ENCODE assay signal across 11 cellular contexts in genomic region chr2:40431600-40431955, GRCh38. TPM values are rescaled to one million over a fixed set of nuclear protein-coding genes. Genes with fewer than 3 reads are reported as not detected.
DNase-seq lines count a peak whose midpoint lies in the region; ATAC-seq and TF ChIP-seq lines count a peak whose summit lies in the region.
"Had no signal": no experiment of that assay in that cellular context is flagged by ENCODE, and none has a peak within 500 bp of the region (broad histone marks: within the 10 kb centered on the region; RNA-seq: fewer than 3 reads in every experiment).

No MANE protein-coding gene starts in this region.

- intact Hi-C loops in mammary epithelial cell (cut with micrococcal nuclease), result loop anchor here (5.0 to 10.0 kb wide), 2 partner anchors 69 to 327 kb away; no protein-coding TSS in a partner anchor

- no peak overlapping the region for H3K14ac ChIP-seq in mesenchymal stem cell (ENCODE audit: low read length in 2 of 2)

- no peak overlapping the region for H3K4ac ChIP-seq in mesenchymal stem cell (ENCODE audit: low read depth in 1 of 2, low read length in 2 of 2)

- TF ChIP-seq CTCF in mammary epithelial cell (conservative IDR thresholded peaks at IDR 0.05 in 1 of 2, IDR thresholded peaks at IDR 0.05 in 1 of 2; ENCODE audit: extremely low read depth in 1 of 2, insufficient read depth in 1 of 2, low read depth in 1 of 2, low read length in 2 of 2), result peak in 1 of 2 donors; percentile 0

- no peak overlapping the region for H3K18ac ChIP-seq in mesenchymal stem cell (ENCODE audit: low read depth in 1 of 2, low read length in 2 of 2)

- peaks cover 17% of the 10 kb centered on the region for H3K79me1 ChIP-seq in mesenchymal stem cell (replicated peaks; ENCODE audit: low read length, poor library complexity, severe bottlenecking)

- peak; percentile 52 for DNase-seq in A172 (ENCODE audit: low spot score)
- DNase-seq in M059J (ENCODE audit: low read depth), result peak; percentile 59
- DNase-seq in mammary epithelial cell, result peak; percentile 67
- peak; percentile 65 for DNase-seq in mesenchymal stem cell
- DNase-seq in CD8-positive, alpha-beta memory T cell, result no peak
- no peak for DNase-seq in SW 1271 (lab: John Stamatoyannopoulos, UW)
- DNase-seq: activated CD8-positive, alpha-beta T cell treated with anti-CD3 and anti-CD28 coated beads, Interleukin-2, amount 10 ng/mL, durations not matched to agents 7 days and 5 days had no signal

- no TSS peak for BruUV-seq in mammary epithelial cell (replicated peaks; lab: Mats Ljungman, UMichigan)

- no peak overlapping the region for H3K4me3 Mint-ChIP-seq in CD8-positive, alpha-beta memory T cell
- H3K4me3 Mint-ChIP-seq: activated CD8-positive, alpha-beta T cell treated with anti-CD3 and anti-CD28 coated beads, Interleukin-2, amount 10 ng/mL, durations not matched to agents 7 days and 5 days; brain; stimulated activated naive CD8-positive, alpha-beta T cell treated with anti-CD3 and anti-CD28 coated beads, Interleukin-15, Interleukin-2, amounts not matched to agents 100 ng/mL and 50 ng/mL, for 24 hours had no signal

- H3K36me3 Mint-ChIP-seq in CD8-positive, alpha-beta memory T cell, result no peaks in the 10 kb centered on the region

- no peaks in the 10 kb centered on the region for H3K27me3 ChIP-seq in mammary epithelial cell (ENCODE audit: insufficient read depth, low read length)
- no peaks in the 10 kb centered on the region for H3K27me3 ChIP-seq in mesenchymal stem cell (ENCODE audit: control insufficient read depth in 1 of 2, insufficient read depth in 1 of 2, low read length in 2 of 2)
- H3K27me3 ChIP-seq in CD8-positive, alpha-beta memory T cell (ENCODE audit: insufficient read depth, low read length, poor library complexity, severe bottlenecking), result no peaks in the 10 kb centered on the region

- peaks cover 2% of the 10 kb centered on the region for H3K36me3 ChIP-seq in mammary epithelial cell (ENCODE audit: insufficient read depth, low read length)
- peaks cover 0 to 3% of the 10 kb centered on the region in 2 experiments for H3K36me3 ChIP-seq in mesenchymal stem cell (ENCODE audit: control insufficient read depth in 1 of 2, insufficient read depth in 2 of 2, low read depth in 1 of 2, low read length in 2 of 2)
- no peaks in the 10 kb centered on the region for H3K36me3 ChIP-seq in CD8-positive, alpha-beta memory T cell (ENCODE audit: insufficient read depth, low read length)

- H2AFZ ChIP-seq in mammary epithelial cell (ENCODE audit: low read depth, low read length) (peak overlapping the region; percentile 55), mesenchymal stem cell (ENCODE audit: low read depth, low read length) (no peak overlapping the region)

- H4K8ac ChIP-seq in mesenchymal stem cell (ENCODE audit: low read length), result no peak overlapping the region

- dilution Hi-C loops in mammary epithelial cell (cut with HindIII; ENCODE audit: low sequenced_read_pairs), result no loop called here

- peak overlapping the region in 1 of 2 experiments; percentile 9 for H3K23ac ChIP-seq in mesenchymal stem cell (ENCODE audit: low read length in 2 of 2)

- WGBS in mammary epithelial cell (ENCODE audit: low coverage, missing lambda C conversion rate), result 31% methylated on average over 2 of the region's 3 CpGs
- WGBS in mesenchymal stem cell, result 77% methylated on average over 2 of the region's 3 CpGs

- H3K9me3 ChIP-seq in mammary epithelial cell (replicated peaks; ENCODE audit: insufficient read depth, low read length) (no peaks in the 10 kb centered on the region), mesenchymal stem cell (ENCODE audit: control insufficient read depth, low read length) (no peaks in the 10 kb centered on the region)
- H3K9me3 ChIP-seq in CD8-positive, alpha-beta memory T cell (ENCODE audit: low read length), result no peaks in the 10 kb centered on the region

- in situ Hi-C loops in mammary epithelial cell (cut with MboI; ENCODE audit: low sequenced_read_pairs in 2 of 2), result loop anchor here in 1 of 2 donors (25.0 kb wide), 1 partner anchor 144 kb away; no protein-coding TSS in a partner anchor

- POLR2A ChIA-PET in CD8-positive, alpha-beta memory T cell (lab: Charles Lee), result no interaction called here

- CTCF ChIA-PET in mammary epithelial cell (lab: Charles Lee; ENCODE audit: low non-redundant PET), result interaction anchor here (0.6 kb wide), 1 partner anchor 18 kb away, joined by 4 read pairs; no protein-coding TSS in a partner anchor
- CTCF ChIA-PET in CD8-positive, alpha-beta memory T cell (lab: Charles Lee), result no interaction called here

- H2BK120ac ChIP-seq in mesenchymal stem cell (ENCODE audit: low read depth, low read length), result no peak overlapping the region

- peaks cover 55% of the 10 kb centered on the region for H3K4me1 ChIP-seq in mammary epithelial cell (ENCODE audit: insufficient read depth, low read length)
- peaks cover 4% of the 10 kb centered on the region for H3K4me1 ChIP-seq in mesenchymal stem cell (ENCODE audit: control insufficient read depth, insufficient read depth, low read depth, low read length)
- H3K4me1 ChIP-seq in CD8-positive, alpha-beta memory T cell (ENCODE audit: insufficient read depth, low read length), result no peaks in the 10 kb centered on the region

- H3K4me1 Mint-ChIP-seq in CD8-positive, alpha-beta memory T cell, result no peaks in the 10 kb centered on the region

- H3K4me2 ChIP-seq in mammary epithelial cell (ENCODE audit: insufficient read depth, low read depth, low read length) (peak overlapping the region; percentile 38), mesenchymal stem cell (ENCODE audit: low read length, poor library complexity, severe bottlenecking) (no peak overlapping the region)

- peak overlapping the region; percentile 1 for H2AK5ac ChIP-seq in mesenchymal stem cell (ENCODE audit: low read length, severe bottlenecking)

- H3K27me3 Mint-ChIP-seq in CD8-positive, alpha-beta memory T cell, result no peaks in the 10 kb centered on the region
- H3K27me3 Mint-ChIP-seq: brain; stimulated activated naive CD8-positive, alpha-beta T cell treated with anti-CD3 and anti-CD28 coated beads, Interleukin-15, Interleukin-2, amounts not matched to agents 100 ng/mL and 50 ng/mL, for 24 hours had no signal

- H3K9ac ChIP-seq in mammary epithelial cell (ENCODE audit: insufficient read depth, low read length) (no peak overlapping the region), mesenchymal stem cell (ENCODE audit: low read length) (no peak overlapping the region)

- H4K20me1 ChIP-seq in mammary epithelial cell (ENCODE audit: insufficient read depth, low read length), result no peaks in the 10 kb centered on the region

- no peak overlapping the region for H2BK5ac ChIP-seq in mesenchymal stem cell (ENCODE audit: low read depth, low read length, poor library complexity, severe bottlenecking)

- peaks cover 0 to 4% (median 2%) of the 10 kb centered on the region in 5 donors for H3K9me3 Mint-ChIP-seq in CD8-positive, alpha-beta memory T cell
- H3K9me3 Mint-ChIP-seq: stimulated activated naive CD8-positive, alpha-beta T cell treated with anti-CD3 and anti-CD28 coated beads, Interleukin-15, Interleukin-2, amounts not matched to agents 100 ng/mL and 50 ng/mL, for 24 hours had no signal

- H3K27ac ChIP-seq in mammary epithelial cell (ENCODE audit: insufficient read depth, low read depth, low read length), result peak overlapping the region; percentile 23
- no peak overlapping the region for H3K27ac ChIP-seq in mesenchymal stem cell (ENCODE audit: low read length, poor library complexity, severe bottlenecking)
- H3K27ac ChIP-seq in CD8-positive, alpha-beta memory T cell (ENCODE audit: low read depth, low read length), result no peak overlapping the region

- H3K4me3 ChIP-seq in mammary epithelial cell (replicated peaks in 1 of 3; ENCODE audit: insufficient read depth in 1 of 3, low read depth in 2 of 3, low read length in 3 of 3) (no peak overlapping the region), mesenchymal stem cell (ENCODE audit: insufficient read depth in 1 of 2, low read depth in 1 of 2, low read length in 2 of 2) (no peak overlapping the region)
- no peak overlapping the region for H3K4me3 ChIP-seq in CD8-positive, alpha-beta memory T cell (ENCODE audit: low read length)

- H2BK15ac ChIP-seq in mesenchymal stem cell (ENCODE audit: low read depth, poor library complexity, severe bottlenecking), result no peak overlapping the region

- no peak overlapping the region for H4K91ac ChIP-seq in mesenchymal stem cell (ENCODE audit: low read length)

- ATAC-seq in HG03469 (IDR thresholded peaks at IDR 0.05; ENCODE audit: unreplicated experiment), result no peak
- no peak for ATAC-seq in GM19035 (IDR thresholded peaks at IDR 0.05; ENCODE audit: unreplicated experiment)
- ATAC-seq: activated CD8-positive, alpha-beta T cell treated with anti-CD3 and anti-CD28 coated beads, Interleukin-2, amount 10 ng/mL, durations not matched to agents 7 days and 5 days had no signal

- H3K79me2 ChIP-seq in mammary epithelial cell (ENCODE audit: insufficient read depth, low read length), result peaks cover 31% of the 10 kb centered on the region

- H2BK12ac ChIP-seq in mesenchymal stem cell (ENCODE audit: low read length in 2 of 2), result no peak overlapping the region

- H3K27ac Mint-ChIP-seq in CD8-positive, alpha-beta memory T cell, result no peak overlapping the region
- H3K27ac Mint-ChIP-seq: activated CD8-positive, alpha-beta T cell treated with anti-CD3 and anti-CD28 coated beads, Interleukin-2, amount 10 ng/mL, durations not matched to agents 7 days and 5 days; stimulated activated naive CD8-positive, alpha-beta T cell treated with anti-CD3 and anti-CD28 coated beads, Interleukin-15, Interleukin-2, amounts not matched to agents 100 ng/mL and 50 ng/mL, for 24 hours had no signal

RNA-seq across cellular contexts. Expression of gene SLC8A1, which starts 20.3 kb away (rescaled TPM):
- total RNA-seq in A172 (2014; rRNA removed; shearing (Covaris generic)), result 34.5 and 37.6 TPM in 2 replicates
- 0.91 and 1.9 TPM in 2 replicates for total RNA-seq in M059J (2014; rRNA removed; shearing (Covaris generic))
- total RNA-seq in mammary epithelial cell, result 10 to 100 TPM; 20.9 to 27.5 TPM
- 6.4 TPM for polyA plus RNA-seq in mammary epithelial cell
- polyA minus RNA-seq in mammary epithelial cell, result 38.8 TPM
- polyA plus RNA-seq in mesenchymal stem cell (2013, experiment 1 of 2), result 0.93 TPM
- 1.2 TPM for polyA plus RNA-seq in mesenchymal stem cell (2013, experiment 2 of 2)
- under 1 TPM; 0.15 to 0.22 TPM for total RNA-seq in CD8-positive, alpha-beta memory T cell
- not detected for polyA plus RNA-seq in CD8-positive, alpha-beta memory T cell

Comparison
In these comparisons a context has a peak if more than half of its experiments do, and no peak if none do; other contexts are left out.
1. DNase-seq: peak in A172 (single experiment), M059J (single experiment), mammary epithelial cell (single experiment) and mesenchymal stem cell (single experiment); none in CD8-positive, alpha-beta memory T cell (0 of 5) and SW 1271 (0 of 2).